ENCODE assay signal across 8 cellular contexts in the genomic region with DNA sequence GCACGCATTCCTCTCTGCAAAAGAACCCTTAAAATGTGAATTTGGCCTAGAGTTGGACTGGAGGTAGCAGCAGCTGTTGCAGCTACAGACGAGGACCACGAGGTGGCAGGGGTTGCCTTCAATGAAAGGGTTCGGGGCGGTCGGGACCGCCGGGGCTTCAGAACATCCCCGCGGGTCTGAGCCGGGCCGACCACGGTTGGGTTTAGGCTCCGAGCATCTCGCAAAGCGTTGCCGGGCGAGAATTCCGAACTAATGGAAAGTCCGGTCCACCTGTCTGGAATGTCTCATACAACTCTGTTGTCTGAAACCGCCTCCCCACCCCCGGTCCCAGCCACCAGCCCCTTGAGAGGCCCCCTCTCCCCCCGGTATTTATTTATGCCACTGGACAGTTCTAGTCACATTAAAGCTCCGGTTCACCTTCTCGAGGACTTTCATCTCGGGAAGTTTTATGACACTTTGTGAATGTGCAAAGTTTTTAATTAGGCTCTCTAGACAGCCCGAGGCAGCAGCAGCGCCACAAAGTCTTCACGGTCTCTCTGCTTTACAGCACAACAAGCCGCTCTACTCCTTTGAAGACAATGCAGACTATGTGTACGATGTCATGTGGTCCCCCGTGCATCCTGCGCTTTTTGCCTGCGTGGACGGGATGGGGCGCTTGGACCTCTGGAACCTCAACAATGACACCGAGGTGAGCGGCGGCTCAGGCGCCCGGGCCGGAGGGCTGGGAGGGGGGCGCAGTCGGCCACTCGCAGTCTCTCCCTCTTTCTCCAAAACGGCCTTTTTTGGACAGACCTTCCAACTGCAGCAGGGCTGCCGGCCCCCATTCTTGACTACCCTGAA.
DNase-seq lines count a peak whose midpoint lies in the region; ATAC-seq and TF ChIP-seq lines count a peak whose summit lies in the region.

No MANE protein-coding gene starts in this region.

- DNase-seq in Right ventricle myocardium inferior (ENCODE audit: missing footprints) (peak; percentile 73), cardiac septum (ENCODE audit: low spot score) (no peak), NCI-H2107 (lab: John Stamatoyannopoulos, UW) (peak; percentile 36), caudate nucleus (lab: John Stamatoyannopoulos, UW) (peak in 57 of 61 donors; percentile 3 to 83 (median 39)), iris pigment epithelial cell (ENCODE audit: low read depth) (peak; percentile 54), smooth muscle cell of the brain vasculature (ENCODE audit: low read depth, low spot score) (peak; percentile 20)

- TF ChIP-seq CTCF in WI38 (IDR thresholded peaks at IDR 0.05; ENCODE audit: low read depth, low read length) = peak; percentile 89

- intact Hi-C loops in Right ventricle myocardium inferior (cut with DNase I) = loop anchor here (1.0 to 5.0 kb wide), 2 partner anchors 158 to 952 kb away; no protein-coding TSS in a partner anchor
- intact Hi-C loops in cardiac septum (cut with DNase I) = loop anchor here (2.0 to 5.0 kb wide), 2 partner anchors 158 to 951 kb away; no protein-coding TSS in a partner anchor

- ATAC-seq in Right ventricle myocardium inferior (peak; percentile 92), HG03025 (IDR thresholded peaks at IDR 0.05; ENCODE audit: low FRiP score, unreplicated experiment) (peak; percentile 75)

- no peak overlapping the region for H3K27ac ChIP-seq in caudate nucleus (ENCODE audit: low read depth, low read length)

- H3K4me3 ChIP-seq in WI38 (ENCODE audit: low read depth, low read length) = peak overlapping the region; percentile 63
